ENCODE assay signal across 8 cellular contexts in genomic region chrX:63784902-63785692, GRCh38. TPM values are rescaled to one million over a fixed set of nuclear protein-coding genes. Genes with fewer than 3 reads are reported as not detected.
A peak's percentile ranks its signal among the peaks of the same experiment; 100 is the strongest.
DNase-seq lines count a peak whose midpoint lies in the region; TF ChIP-seq lines count a peak whose summit lies in the region.

Gene ARHGEF9 (minus strand): TSS chrX:63785214. CDS start chrX:63785145, 69 bp downstream.

- TF ChIP-seq CTCF in AG09309 (IDR thresholded peaks at IDR 0.05; ENCODE audit: control insufficient read depth, insufficient read depth, low read depth, low read length, missing control alignments) (no peak), HFFc6 (IDR thresholded peaks at IDR 0.05) (no peak), hepatocyte (IDR thresholded peaks at IDR 0.05; ENCODE audit: poor library complexity) (no peak), progenitor cell of endocrine pancreas (IDR thresholded peaks at IDR 0.05; ENCODE audit: unreplicated experiment) (no peak)

- DNase-seq in AG09309 (ENCODE audit: low read depth) (no peak), HFFc6 (no peak), adipocyte (ENCODE audit: low read depth) (peak; percentile 26), hepatocyte (ENCODE audit: low spot score) (peak; percentile 70), progenitor cell of endocrine pancreas (ENCODE audit: low spot score, unreplicated experiment) (peak; percentile 37), HUDEP-2 (lab: John Stamatoyannopoulos, UW; ENCODE audit: unreplicated experiment in 76 of 76) (no peak), putamen (ENCODE audit: low spot score) (no peak), GM19238 (ENCODE audit: insufficient read length, low spot score) (no peak)

- H3K79me2 ChIP-seq in hepatocyte: no peaks in the 10 kb centered on the region

- peak within 1 kb of the TSS; percentile 65 for H3K4me3 Mint-ChIP-seq in HFFc6
- H3K4me3 Mint-ChIP-seq in progenitor cell of endocrine pancreas (ENCODE audit: low read depth): peak within 1 kb of the TSS; percentile 69

- H3K36me3 Mint-ChIP-seq in HFFc6 (ENCODE audit: low read depth): no peaks in the 10 kb centered on the region
- H3K36me3 Mint-ChIP-seq in progenitor cell of endocrine pancreas (ENCODE audit: insufficient read depth): peaks cover 4% of the 10 kb centered on the region

- H3K27ac Mint-ChIP-seq in HFFc6 (no peak within 1 kb of the TSS), progenitor cell of endocrine pancreas (peak within 1 kb of the TSS; percentile 29)

- no peaks in the 10 kb centered on the region for H4K20me1 ChIP-seq in hepatocyte (ENCODE audit: insufficient read depth, poor library complexity, severe bottlenecking)

- peaks cover 29% of the 10 kb centered on the region for H3K27me3 ChIP-seq in adipocyte (replicated peaks; ENCODE audit: control insufficient read depth, insufficient read depth, low read length)
- no peaks in the 10 kb centered on the region for H3K27me3 ChIP-seq in hepatocyte

- H3K9ac ChIP-seq in adipocyte (ENCODE audit: low read length): no peak within 1 kb of the TSS

- peak within 1 kb of the TSS; percentile 89 for H3K4me2 ChIP-seq in hepatocyte

- H3K27ac ChIP-seq in hepatocyte: peak within 1 kb of the TSS; percentile 93

- H3K4me1 Mint-ChIP-seq in HFFc6 (ENCODE audit: low read depth) (no peaks in the 10 kb centered on the region), progenitor cell of endocrine pancreas (ENCODE audit: low read depth) (no peaks in the 10 kb centered on the region)

- no peaks in the 10 kb centered on the region for H3K9me2 ChIP-seq in hepatocyte (replicated peaks; ENCODE audit: insufficient read depth)

- WGBS in hepatocyte (ENCODE audit: low lambda C conversion rate, missing lambda C conversion rate): 53% methylated on average over 27 of the region's 30 CpGs

- H3K4me3 ChIP-seq in AG09309 (ENCODE audit: control insufficient read depth, low read depth, low read length) (peak within 1 kb of the TSS; percentile 24), adipocyte (ENCODE audit: low read length) (peak within 1 kb of the TSS; percentile 52), hepatocyte (peak within 1 kb of the TSS; percentile 18)

- peaks cover 2% of the 10 kb centered on the region for H3K27me3 Mint-ChIP-seq in HFFc6 (ENCODE audit: insufficient read depth)
- peaks cover 4% of the 10 kb centered on the region for H3K27me3 Mint-ChIP-seq in progenitor cell of endocrine pancreas

- H3K36me3 ChIP-seq in adipocyte (ENCODE audit: control insufficient read depth, insufficient read depth, low read length, severe bottlenecking): no peaks in the 10 kb centered on the region
- no peaks in the 10 kb centered on the region for H3K36me3 ChIP-seq in hepatocyte (replicated peaks; ENCODE audit: insufficient read depth, low read depth)

- no peaks in the 10 kb centered on the region for H3K9me3 Mint-ChIP-seq in HFFc6
- peaks cover 7% of the 10 kb centered on the region for H3K9me3 Mint-ChIP-seq in progenitor cell of endocrine pancreas (ENCODE audit: low read depth)

- H3K4me1 ChIP-seq in adipocyte (ENCODE audit: control insufficient read depth, insufficient read depth, low read length): no peaks in the 10 kb centered on the region
- H3K4me1 ChIP-seq in hepatocyte (ENCODE audit: insufficient read depth): no peaks in the 10 kb centered on the region

- peak within 1 kb of the TSS; percentile 56 for H2AFZ ChIP-seq in hepatocyte

- H3K9me3 ChIP-seq in adipocyte (ENCODE audit: control insufficient read depth, low read length) (peaks cover 11% of the 10 kb centered on the region), hepatocyte (ENCODE audit: low read depth) (no peaks in the 10 kb centered on the region)

RNA-seq across cellular contexts. Expression of gene ARHGEF9, which starts in this region (rescaled TPM):
- 10 to 100 TPM; 18.8 to 23.0 (median 20.2) TPM for total RNA-seq in HFFc6 (2021; fragmentation: NEBNext Ultra II Directional; extraction: Animal tissue kit (Norgen Biotek cat#: 25700))
- total RNA-seq in hepatocyte (18.6 and 25.6 TPM in 2 replicates), progenitor cell of endocrine pancreas (20.4 and 20.9 TPM in 2 replicates)
- 19.1 and 20.5 TPM in 2 replicates for polyA plus RNA-seq in hepatocyte

Comparison
In these comparisons a context has a peak if more than half of its experiments do, and no peak if none do; other contexts are left out.
1. DNase-seq: peak in adipocyte (single experiment), hepatocyte (single experiment) and progenitor cell of endocrine pancreas (single experiment); none in AG09309 (single experiment), HFFc6 (single experiment), HUDEP-2 (0 of 76), putamen (single experiment) and GM19238 (single experiment).
2. Peak in every context shown above with its lines, with median percentiles within 50 percentile points of each other: H3K4me3 ChIP-seq.